In genomic region chr12:6647083-6647604, GRCh38 we compare ENCODE assay signal across 7 cellular contexts. TPM values are rescaled to one million over a fixed set of nuclear protein-coding genes. Genes with fewer than 3 reads are reported as not detected.
DNase-seq lines count a peak whose midpoint lies in the region; ATAC-seq and FAIRE-seq lines count a peak whose summit lies in the region.

Gene ACRBP, minus strand, starts transcription at chr12:6647432. Its CDS starts 66 bp downstream, at chr12:6647366.

- H3K36me3 ChIP-seq in duodenal mucosa (ENCODE audit: control insufficient read depth in 1 of 2, insufficient read depth in 2 of 2, low read length in 2 of 2) = peaks cover 13 to 28% of the 10 kb centered on the region in 2 donors

- peak; percentile 57 for DNase-seq in OCI-M1 (lab: John Stamatoyannopoulos, UW)
- DNase-seq in left lobe of liver (ENCODE audit: low spot score) = peak; percentile 76
- peak; percentile 24 to 44 for DNase-seq in stimulated activated CD4-positive, alpha-beta T cell treated with anti-CD3 and anti-CD28 coated beads, Interleukin-4, amount 100 ng/mL, for 4 hours
- DNase-seq in amniotic stem cell (lab: John Stamatoyannopoulos, UW) = no peak
- DNase-seq in urothelium cell line (ENCODE audit: low spot score) = no peak

- ATAC-seq in GM18868 (IDR thresholded peaks at IDR 0.05; ENCODE audit: unreplicated experiment) (peak; percentile 55), left lobe of liver (peak; percentile 96)

- no peaks in the 10 kb centered on the region for H3K27me3 ChIP-seq in duodenal mucosa (ENCODE audit: control insufficient read depth in 1 of 2, insufficient read depth in 2 of 2, low read length in 2 of 2)

- no peaks in the 10 kb centered on the region for H3K9me3 ChIP-seq in duodenal mucosa (ENCODE audit: control insufficient read depth in 1 of 2, low read length in 2 of 2)

- FAIRE-seq in urothelium cell line (lab: Jason Lieb, UNC) = no peak

- peak within 1 kb of the TSS; percentile 65 to 76 for H3K9ac ChIP-seq in duodenal mucosa (ENCODE audit: low read depth in 1 of 2, low read length in 2 of 2)

- peak within 1 kb of the TSS; percentile 71 to 79 for H3K4me3 ChIP-seq in duodenal mucosa (ENCODE audit: low read depth in 1 of 2, low read length in 2 of 2)

- H3K27ac ChIP-seq in duodenal mucosa (ENCODE audit: low read depth, low read length) = no peak within 1 kb of the TSS

- peaks cover 12 to 15% of the 10 kb centered on the region in 2 donors for H3K4me1 ChIP-seq in duodenal mucosa (ENCODE audit: control insufficient read depth in 1 of 2, insufficient read depth in 2 of 2, low read length in 2 of 2)

RNA-seq across cellular contexts. Expression of gene ACRBP, which starts in this region (rescaled TPM):
- total RNA-seq in left lobe of liver = 3.2 TPM

Comparison
In these comparisons a context has a peak if more than half of its experiments do, and no peak if none do; other contexts are left out.
1. DNase-seq: peak in OCI-M1 (single experiment), left lobe of liver (single experiment) and stimulated activated CD4-positive, alpha-beta T cell treated with anti-CD3 and anti-CD28 coated beads, Interleukin-4, amount 100 ng/mL, for 4 hours (2 of 2); none in amniotic stem cell (single experiment) and urothelium cell line (single experiment).